ENCODE assay signal across 2 cellular contexts in the genomic region with DNA sequence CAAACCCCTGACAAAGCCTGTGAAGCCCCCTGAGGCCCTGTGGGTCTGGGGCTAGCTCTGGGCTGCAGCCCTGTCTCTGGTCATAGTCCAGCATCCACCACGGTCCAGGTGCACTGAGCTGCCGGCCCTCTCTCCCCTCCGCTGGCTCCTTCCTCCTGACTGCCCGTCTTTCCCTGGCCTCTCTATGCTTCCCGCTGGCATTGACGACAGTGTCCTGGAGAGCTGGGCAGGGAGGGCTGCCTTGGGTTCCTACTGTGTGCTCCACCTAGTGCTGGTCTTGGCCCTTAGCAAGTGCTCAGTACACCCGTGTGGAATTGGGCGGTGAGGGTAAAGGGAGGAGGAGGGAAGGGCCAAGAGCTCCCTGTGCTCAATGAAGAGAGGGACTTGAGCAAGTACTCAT.
TF ChIP-seq lines count a peak whose summit lies in the region.

No MANE protein-coding gene starts in this region.

TF ChIP-seq in IMR-90, 13 proteins besides CTCF, POLR2A, EP300 and RAD21:
- TF ChIP-seq BHLHE40 (IDR thresholded peaks at IDR 0.05; ENCODE audit: low read depth, low read length) = no peak
- TF ChIP-seq NFE2L2 (IDR thresholded peaks at IDR 0.05; ENCODE audit: low read depth, low read length) = no peak
- no peak for TF ChIP-seq FOS (IDR thresholded peaks at IDR 0.05; ENCODE audit: low read depth, low read length)
- no peak for TF ChIP-seq CEBPB (IDR thresholded peaks at IDR 0.05; ENCODE audit: low read depth, low read length)
- no peak for TF ChIP-seq SMC3 (IDR thresholded peaks at IDR 0.05; ENCODE audit: low read depth, low read length)
- TF ChIP-seq RFX5 (IDR thresholded peaks at IDR 0.05; ENCODE audit: low read depth, low read length) = no peak
- no peak for TF ChIP-seq CHD1 (IDR thresholded peaks at IDR 0.05; ENCODE audit: low read depth, low read length)
- TF ChIP-seq, protein P1, sequence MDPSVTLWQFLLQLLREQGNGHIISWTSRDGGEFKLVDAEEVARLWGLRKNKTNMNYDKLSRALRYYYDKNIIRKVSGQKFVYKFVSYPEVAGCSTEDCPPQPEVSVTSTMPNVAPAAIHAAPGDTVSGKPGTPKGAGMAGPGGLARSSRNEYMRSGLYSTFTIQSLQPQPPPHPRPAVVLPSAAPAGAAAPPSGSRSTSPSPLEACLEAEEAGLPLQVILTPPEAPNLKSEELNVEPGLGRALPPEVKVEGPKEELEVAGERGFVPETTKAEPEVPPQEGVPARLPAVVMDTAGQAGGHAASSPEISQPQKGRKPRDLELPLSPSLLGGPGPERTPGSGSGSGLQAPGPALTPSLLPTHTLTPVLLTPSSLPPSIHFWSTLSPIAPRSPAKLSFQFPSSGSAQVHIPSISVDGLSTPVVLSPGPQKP (IDR thresholded peaks at IDR 0.05; ENCODE audit: borderline replicate concordance, low read depth, low read length) = no peak
TF ChIP-seq in IMR-90: peak in this region for 0.

TF ChIP-seq in GM12891, 5 proteins besides CTCF, POLR2A, EP300 and RAD21:
- TF ChIP-seq POU2F2 (IDR thresholded peaks at IDR 0.05; ENCODE audit: low read depth, low read length) (no peak), SPI1 (IDR thresholded peaks at IDR 0.05; ENCODE audit: low read depth, low read length) (no peak), TAF1 (IDR thresholded peaks at IDR 0.05; ENCODE audit: low read depth, low read length) (no peak), PAX5 (IDR thresholded peaks at IDR 0.05; ENCODE audit: insufficient read depth, low read length, severe bottlenecking) (no peak), POLR2AphosphoS5 (IDR thresholded peaks at IDR 0.05; ENCODE audit: low read depth, low read length) (no peak)
TF ChIP-seq in GM12891: peak in this region for 0.
